In the genomic region with DNA sequence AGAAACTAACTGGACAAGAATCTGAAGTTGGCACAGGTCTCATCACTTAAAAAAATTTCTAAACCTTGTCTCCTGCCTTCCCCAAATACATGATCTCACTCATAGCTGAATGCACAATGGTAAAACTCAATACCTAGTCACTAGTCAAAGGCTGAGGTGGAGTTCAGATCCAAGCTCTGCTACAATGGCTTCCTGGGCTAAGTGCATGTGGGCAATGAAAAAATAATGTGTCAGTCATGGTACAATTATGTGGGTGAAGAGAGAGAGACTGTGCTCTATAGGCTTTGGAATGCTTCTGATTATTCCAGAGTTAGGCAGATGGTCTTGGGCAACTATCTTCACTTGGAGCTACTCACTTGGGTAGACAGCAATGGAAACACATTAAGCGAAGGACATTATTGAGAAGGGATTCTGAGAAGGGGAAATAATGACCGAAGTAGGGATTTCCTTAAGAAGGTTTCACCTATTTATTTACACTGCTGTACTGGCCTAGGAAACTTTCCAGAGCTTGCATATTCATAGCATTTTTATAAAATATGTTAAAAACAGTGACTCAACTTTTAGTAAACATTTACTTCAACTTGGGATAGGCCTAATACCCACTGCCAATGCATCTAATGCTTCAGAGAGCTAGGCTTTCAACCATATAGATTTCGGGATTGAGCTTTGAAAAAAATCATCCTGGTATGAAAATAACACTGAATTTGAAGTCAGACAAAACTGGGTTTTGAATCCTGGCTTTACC, we compare ENCODE assay signal across 2 cellular contexts.
TF ChIP-seq lines count a peak whose summit lies in the region.

No MANE protein-coding gene starts in this region.

TF ChIP-seq in A549, 52 proteins besides CTCF, POLR2A, EP300 and RAD21 (continued from another document):
- TF ChIP-seq, protein P1, sequence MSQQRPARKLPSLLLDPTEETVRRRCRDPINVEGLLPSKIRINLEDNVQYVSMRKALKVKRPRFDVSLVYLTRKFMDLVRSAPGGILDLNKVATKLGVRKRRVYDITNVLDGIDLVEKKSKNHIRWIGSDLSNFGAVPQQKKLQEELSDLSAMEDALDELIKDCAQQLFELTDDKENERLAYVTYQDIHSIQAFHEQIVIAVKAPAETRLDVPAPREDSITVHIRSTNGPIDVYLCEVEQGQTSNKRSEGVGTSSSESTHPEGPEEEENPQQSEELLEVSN (IDR thresholded peaks at IDR 0.05; ENCODE audit: borderline replicate concordance, low read depth) = no peak
- TF ChIP-seq, protein P2, sequence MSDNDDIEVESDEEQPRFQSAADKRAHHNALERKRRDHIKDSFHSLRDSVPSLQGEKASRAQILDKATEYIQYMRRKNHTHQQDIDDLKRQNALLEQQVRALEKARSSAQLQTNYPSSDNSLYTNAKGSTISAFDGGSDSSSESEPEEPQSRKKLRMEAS (IDR thresholded peaks at IDR 0.05) = no peak
- TF ChIP-seq, protein P3, sequence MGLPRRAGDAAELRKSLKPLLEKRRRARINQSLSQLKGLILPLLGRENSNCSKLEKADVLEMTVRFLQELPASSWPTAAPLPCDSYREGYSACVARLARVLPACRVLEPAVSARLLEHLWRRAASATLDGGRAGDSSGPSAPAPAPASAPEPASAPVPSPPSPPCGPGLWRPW (IDR thresholded peaks at IDR 0.05) = no peak
- TF ChIP-seq BHLHE40 (IDR thresholded peaks at IDR 0.05; ENCODE audit: low read depth, low read length) (no peak), RCOR1 (IDR thresholded peaks at IDR 0.05; ENCODE audit: low read depth, low read length) (no peak), FOXS1 (CRISPR knock-in tag; IDR thresholded peaks at IDR 0.05) (no peak)
- TF ChIP-seq, protein P4, sequence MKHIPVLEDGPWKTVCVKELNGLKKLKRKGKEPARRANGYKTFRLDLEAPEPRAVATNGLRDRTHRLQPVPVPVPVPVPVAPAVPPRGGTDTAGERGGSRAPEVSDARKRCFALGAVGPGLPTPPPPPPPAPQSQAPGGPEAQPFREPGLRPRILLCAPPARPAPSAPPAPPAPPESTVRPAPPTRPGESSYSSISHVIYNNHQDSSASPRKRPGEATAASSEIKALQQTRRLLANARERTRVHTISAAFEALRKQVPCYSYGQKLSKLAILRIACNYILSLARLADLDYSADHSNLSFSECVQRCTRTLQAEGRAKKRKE (CRISPR knock-in tag; IDR thresholded peaks at IDR 0.05; ENCODE audit: low read depth) = no peak
TF ChIP-seq in A549: peak in this region for 0.

TF ChIP-seq in HCT116, 20 proteins besides CTCF, POLR2A, EP300 and RAD21 (continued from another document):
- TF ChIP-seq, protein P5, sequence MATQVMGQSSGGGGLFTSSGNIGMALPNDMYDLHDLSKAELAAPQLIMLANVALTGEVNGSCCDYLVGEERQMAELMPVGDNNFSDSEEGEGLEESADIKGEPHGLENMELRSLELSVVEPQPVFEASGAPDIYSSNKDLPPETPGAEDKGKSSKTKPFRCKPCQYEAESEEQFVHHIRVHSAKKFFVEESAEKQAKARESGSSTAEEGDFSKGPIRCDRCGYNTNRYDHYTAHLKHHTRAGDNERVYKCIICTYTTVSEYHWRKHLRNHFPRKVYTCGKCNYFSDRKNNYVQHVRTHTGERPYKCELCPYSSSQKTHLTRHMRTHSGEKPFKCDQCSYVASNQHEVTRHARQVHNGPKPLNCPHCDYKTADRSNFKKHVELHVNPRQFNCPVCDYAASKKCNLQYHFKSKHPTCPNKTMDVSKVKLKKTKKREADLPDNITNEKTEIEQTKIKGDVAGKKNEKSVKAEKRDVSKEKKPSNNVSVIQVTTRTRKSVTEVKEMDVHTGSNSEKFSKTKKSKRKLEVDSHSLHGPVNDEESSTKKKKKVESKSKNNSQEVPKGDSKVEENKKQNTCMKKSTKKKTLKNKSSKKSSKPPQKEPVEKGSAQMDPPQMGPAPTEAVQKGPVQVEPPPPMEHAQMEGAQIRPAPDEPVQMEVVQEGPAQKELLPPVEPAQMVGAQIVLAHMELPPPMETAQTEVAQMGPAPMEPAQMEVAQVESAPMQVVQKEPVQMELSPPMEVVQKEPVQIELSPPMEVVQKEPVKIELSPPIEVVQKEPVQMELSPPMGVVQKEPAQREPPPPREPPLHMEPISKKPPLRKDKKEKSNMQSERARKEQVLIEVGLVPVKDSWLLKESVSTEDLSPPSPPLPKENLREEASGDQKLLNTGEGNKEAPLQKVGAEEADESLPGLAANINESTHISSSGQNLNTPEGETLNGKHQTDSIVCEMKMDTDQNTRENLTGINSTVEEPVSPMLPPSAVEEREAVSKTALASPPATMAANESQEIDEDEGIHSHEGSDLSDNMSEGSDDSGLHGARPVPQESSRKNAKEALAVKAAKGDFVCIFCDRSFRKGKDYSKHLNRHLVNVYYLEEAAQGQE (IDR thresholded peaks at IDR 0.05; ENCODE audit: low read depth) = no peak
- TF ChIP-seq SP1 (IDR thresholded peaks at IDR 0.05; ENCODE audit: low read depth) (no peak), TCF7L2 (IDR thresholded peaks at IDR 0.05; ENCODE audit: borderline replicate concordance, extremely low read depth, insufficient read depth, insufficient read length) (no peak), ZFX (IDR thresholded peaks at IDR 0.05) (no peak), FOSL1 (IDR thresholded peaks at IDR 0.05; ENCODE audit: low read depth) (no peak), YY1 (IDR thresholded peaks at IDR 0.05; ENCODE audit: extremely low read depth, insufficient replicate concordance, low read depth, low read length) (no peak), EZH2phosphoT487 (IDR thresholded peaks at IDR 0.05; ENCODE audit: borderline replicate concordance) (no peak), CBX3 (IDR thresholded peaks at IDR 0.05; ENCODE audit: low read depth) (no peak), JUND (IDR thresholded peaks at IDR 0.05) (no peak), ZNF274 (IDR thresholded peaks at IDR 0.05; ENCODE audit: low read depth, low read length) (no peak)
- TF ChIP-seq, protein P2 (IDR thresholded peaks at IDR 0.05) = no peak
